ENCODE assay signal across 1 cellular context in genomic region chr10:48519731-48520506, GRCh38.
TF ChIP-seq lines count a peak whose summit lies in the region.

No MANE protein-coding gene starts in this region.

TF ChIP-seq in HepG2, 621 proteins besides CTCF, POLR2A, EP300 and RAD21 (continued from another document):
- TF ChIP-seq ZNF574 (CRISPR knock-in tag; IDR thresholded peaks at IDR 0.05): no peak
- no peak for TF ChIP-seq MNT (IDR thresholded peaks at IDR 0.05)
- TF ChIP-seq ZNF207 (IDR thresholded peaks at IDR 0.05; ENCODE audit: borderline replicate concordance): no peak
- no peak for TF ChIP-seq NFE2 (CRISPR knock-in tag; IDR thresholded peaks at IDR 0.05)
- TF ChIP-seq ZNF468 (CRISPR knock-in tag; IDR thresholded peaks at IDR 0.05): no peak
- no peak for TF ChIP-seq RXRA (CRISPR knock-in tag; IDR thresholded peaks at IDR 0.05)
- no peak for TF ChIP-seq FIP1L1 (IDR thresholded peaks at IDR 0.05; ENCODE audit: borderline replicate concordance, insufficient read depth, low read depth, low read length)
